Comparison of ENCODE assay signal across 10 cellular contexts in genomic region chr15:88834211-88834812, GRCh38. TPM values are rescaled to one million over a fixed set of nuclear protein-coding genes. Genes with fewer than 3 reads are reported as not detected.
DNase-seq lines count a peak whose midpoint lies in the region; ATAC-seq, FAIRE-seq and TF ChIP-seq lines count a peak whose summit lies in the region.
"Had no signal": no experiment of that assay in that cellular context is flagged by ENCODE, and none has a peak within 500 bp of the region (broad histone marks: within the 10 kb centered on the region; RNA-seq: fewer than 3 reads in every experiment).

No MANE protein-coding gene starts in this region.

- H3K9me3 ChIP-seq in PC-9 (ENCODE audit: insufficient read depth, low read depth) (no peaks in the 10 kb centered on the region), kidney (ENCODE audit: control insufficient read depth in 1 of 2, low read length in 2 of 2) (no peaks in the 10 kb centered on the region)

- H3K36me3 Mint-ChIP-seq in stimulated activated naive B cell treated with anti-CD40 and anti-IgM and Interleukin-4, amounts not matched to agents 10 μg/mL and 1 μg/mL and 100 μg/mL, for 72 hours, result no peaks in the 10 kb centered on the region
- H3K36me3 Mint-ChIP-seq: naive thymus-derived CD8-positive, alpha-beta T cell; T-cell had no signal

- H3K79me2 ChIP-seq in PC-9 (ENCODE audit: low read depth), result no peaks in the 10 kb centered on the region

- H2AFZ ChIP-seq in PC-9, result no peak overlapping the region

- no peak overlapping the region for H3K4me2 ChIP-seq in PC-9

- H3F3A ChIP-seq in PC-9 (ENCODE audit: insufficient read depth, low read depth), result no peaks in the 10 kb centered on the region

- H3K4me1 ChIP-seq in PC-9 (replicated peaks; ENCODE audit: insufficient read depth) (no peaks in the 10 kb centered on the region), kidney (ENCODE audit: control insufficient read depth in 1 of 2, insufficient read depth in 1 of 2, low read depth in 1 of 2, low read length in 2 of 2) (no peaks in the 10 kb centered on the region)

- POLR2A ChIA-PET in PC-9 (lab: Charles Lee; ENCODE audit: unreplicated experiment), result no interaction called here

- H3K9me3 Mint-ChIP-seq in stimulated activated naive B cell treated with anti-CD40 and anti-IgM and Interleukin-4, amounts not matched to agents 10 μg/mL and 1 μg/mL and 100 μg/mL, for 72 hours, result no peaks in the 10 kb centered on the region
- H3K9me3 Mint-ChIP-seq: naive thymus-derived CD8-positive, alpha-beta T cell; T-cell had no signal

- H3K9me2 ChIP-seq in PC-9 (ENCODE audit: insufficient read depth), result no peaks in the 10 kb centered on the region

- CTCF ChIA-PET in PC-9 (lab: Charles Lee), result no interaction called here

- no peak overlapping the region for H3K9ac ChIP-seq in kidney (ENCODE audit: low read length in 2 of 2)

- H3K4me1 Mint-ChIP-seq in stimulated activated naive B cell treated with anti-CD40 and anti-IgM and Interleukin-4, amounts not matched to agents 10 μg/mL and 1 μg/mL and 100 μg/mL, for 72 hours, result peaks cover 3 to 7% of the 10 kb centered on the region in 2 donors

- TF ChIP-seq CTCF in GM12864 (IDR thresholded peaks at IDR 0.05; ENCODE audit: low read depth, low read length, missing control alignments) (peak; percentile 70), PC-9 (conservative IDR thresholded peaks at IDR 0.05) (peak; percentile 62), bronchial epithelial cell (IDR thresholded peaks at IDR 0.05; ENCODE audit: insufficient read depth, low read length, severe bottlenecking) (peak; percentile 81), kidney (IDR thresholded peaks at IDR 0.05; ENCODE audit: borderline replicate concordance, extremely low read depth, insufficient read depth) (peak; percentile 36)

- DNase-seq in GM12864 (ENCODE audit: low read depth) (no peak), PC-9 (no peak), bronchial epithelial cell (ENCODE audit: low read depth) (peak; percentile 47), kidney (no peak), NCI-H2171 (lab: John Stamatoyannopoulos, UW) (no peak)
- DNase-seq in stimulated activated naive B cell treated with anti-CD40 and anti-IgM and Interleukin-4, amounts not matched to agents 10 μg/mL and 1 μg/mL and 100 μg/mL, for 72 hours, result no peak

- H3K27me3 Mint-ChIP-seq in stimulated activated naive B cell treated with anti-CD40 and anti-IgM and Interleukin-4, amounts not matched to agents 10 μg/mL and 1 μg/mL and 100 μg/mL, for 72 hours, result peaks cover 3 to 4% of the 10 kb centered on the region in 2 donors

- H3K27ac ChIP-seq in PC-9, result no peak overlapping the region
- H3K27ac ChIP-seq in kidney (ENCODE audit: low read depth in 2 of 2, low read length in 2 of 2), result no peak overlapping the region

- intact Hi-C loops in PC-9 (cut with micrococcal nuclease; ENCODE audit: unreplicated experiment) (loop anchor here (1.0 to 10.0 kb wide), 2 partner anchors 177 to 360 kb away; no protein-coding TSS in a partner anchor), kidney (cut with DNase I) (loop anchor here (10.0 kb wide), 1 partner anchor 180 kb away; no protein-coding TSS in a partner anchor)

- H3K36me3 ChIP-seq in PC-9 (ENCODE audit: low read depth) (no peaks in the 10 kb centered on the region), bronchial epithelial cell (ENCODE audit: control insufficient read depth, insufficient read depth, low read length) (no peaks in the 10 kb centered on the region), kidney (ENCODE audit: control insufficient read depth in 1 of 2, insufficient read depth in 2 of 2, low read length in 2 of 2) (no peaks in the 10 kb centered on the region)

- H4K20me1 ChIP-seq in PC-9 (ENCODE audit: insufficient read depth), result no peaks in the 10 kb centered on the region

- H3K27me3 ChIP-seq in PC-9 (ENCODE audit: insufficient read depth, low read depth) (peaks cover 15% of the 10 kb centered on the region), bronchial epithelial cell (ENCODE audit: control insufficient read depth, insufficient read depth, low read length) (no peaks in the 10 kb centered on the region)

- no peak overlapping the region for H3K4me3 ChIP-seq in GM12864 (ENCODE audit: low read depth, low read length)
- H3K4me3 ChIP-seq in PC-9, result no peak overlapping the region
- no peak overlapping the region for H3K4me3 ChIP-seq in bronchial epithelial cell (ENCODE audit: low read depth, low read length)
- no peak overlapping the region for H3K4me3 ChIP-seq in kidney (ENCODE audit: low read length in 2 of 2)

- no peak overlapping the region for H3K4me3 Mint-ChIP-seq in stimulated activated naive B cell treated with anti-CD40 and anti-IgM and Interleukin-4, amounts not matched to agents 10 μg/mL and 1 μg/mL and 100 μg/mL, for 72 hours
- H3K4me3 Mint-ChIP-seq: naive thymus-derived CD8-positive, alpha-beta T cell; T-cell had no signal

- ATAC-seq in stimulated activated naive B cell treated with anti-CD40 and anti-IgM and Interleukin-4, amounts not matched to agents 10 μg/mL and 1 μg/mL and 100 μg/mL, for 72 hours (replicated peaks), result peak; percentile 66
- ATAC-seq in GM21737 (IDR thresholded peaks at IDR 0.05; ENCODE audit: unreplicated experiment) (no peak), GM19463 (IDR thresholded peaks at IDR 0.05; ENCODE audit: unreplicated experiment) (no peak)
- ATAC-seq: naive thymus-derived CD8-positive, alpha-beta T cell had no signal

- no peak overlapping the region for H3K27ac Mint-ChIP-seq in stimulated activated naive B cell treated with anti-CD40 and anti-IgM and Interleukin-4, amounts not matched to agents 10 μg/mL and 1 μg/mL and 100 μg/mL, for 72 hours
- H3K27ac Mint-ChIP-seq: T-cell had no signal

- no peak for FAIRE-seq in bronchial epithelial cell (lab: Jason Lieb, UNC)
- no peak for FAIRE-seq in kidney (lab: Jason Lieb, UNC)

- BruUV-seq in PC-9 (replicated peaks; lab: Mats Ljungman, UMichigan), result no TSS peak

RNA-seq across cellular contexts. Expression of gene ACAN, which starts 31.1 kb away (rescaled TPM):
- not detected in 2 replicates for total RNA-seq in PC-9 (2021)
- total RNA-seq in bronchial epithelial cell, result not detected in 2 replicates
- total RNA-seq in kidney, result 10.3 TPM
- polyA plus RNA-seq in kidney (ENCODE audit: insufficient read depth, low read depth, low replicate concordance), result 2.8 TPM
- total RNA-seq: naive thymus-derived CD8-positive, alpha-beta T cell; T-cell had no signal

Comparison
In these comparisons a context has a peak if more than half of its experiments do, and no peak if none do; other contexts are left out.
1. ATAC-seq: peak in stimulated activated naive B cell treated with anti-CD40 and anti-IgM and Interleukin-4, amounts not matched to agents 10 μg/mL and 1 μg/mL and 100 μg/mL, for 72 hours (2 of 2); none in GM21737 (single experiment) and GM19463 (single experiment).
2. RNA of gene ACAN, which starts 31.1 kb away (total RNA-seq): 10.3 TPM in kidney (single experiment); not detected in PC-9 and not detected in bronchial epithelial cell; every median in the first group is over 10 times any median in the second.
3. Peak in every context shown above with its lines, with median percentiles within 50 percentile points of each other: CTCF ChIP-seq.